Comparison of ENCODE assay signal across 19 cellular contexts in genomic region chr15:64343222-64343621, GRCh38. TPM values are rescaled to one million over a fixed set of nuclear protein-coding genes. Genes with fewer than 3 reads are reported as not detected.
DNase-seq lines count a peak whose midpoint lies in the region; ATAC-seq and TF ChIP-seq lines count a peak whose summit lies in the region.
"Had no signal": no experiment of that assay in that cellular context is flagged by ENCODE, and none has a peak within 500 bp of the region (broad histone marks: within the 10 kb centered on the region; RNA-seq: fewer than 3 reads in every experiment).

No MANE protein-coding gene starts in this region.

- intact Hi-C loops in CD4-positive, alpha-beta memory T cell (cut with micrococcal nuclease) = no loop called here
- intact Hi-C loops in dendritic cell treated with granulocyte-macrophage colony-stimulating factor and Interleukin-4, amounts not matched to agents 40 ng/mL and 50 ng/mL, for 4 days (cut with micrococcal nuclease) = no loop called here
- intact Hi-C loops in sciatic nerve (cut with DNase I) (no loop called here), tibial artery (cut with DNase I; ENCODE audit: low total_unique reads) (no loop called here)

- no peak overlapping the region for H3K27ac ChIP-seq in CD4-positive, alpha-beta memory T cell (ENCODE audit: low read depth, low read length)
- no peak overlapping the region for H3K27ac ChIP-seq in tibial artery
- H3K27ac ChIP-seq: BLaER1 treated with 17β-estradiol and CSF1 and Interleukin-3, amounts not matched to agents 10 nM and 100 nM; breast epithelium; dorsolateral prefrontal cortex; left ventricle myocardium inferior; PC-9; SJSA1 had no signal

- CTCF ChIA-PET in CD4-positive, alpha-beta memory T cell (lab: Charles Lee; ENCODE audit: partially characterized antibody) = no interaction called here

- H3K4me2 ChIP-seq in Loucy (ENCODE audit: low read depth, low read length, poor library complexity, severe bottlenecking) = peak overlapping the region; percentile 56
- H3K4me2 ChIP-seq: BLaER1 treated with 17β-estradiol and CSF1 and Interleukin-3, amounts not matched to agents 10 nM and 100 nM; PC-9 had no signal

- no peaks in the 10 kb centered on the region for H3K4me1 ChIP-seq in CD4-positive, alpha-beta memory T cell (ENCODE audit: insufficient read depth, low read length)
- H3K4me1 ChIP-seq in Loucy (ENCODE audit: insufficient read depth, low read length, poor library complexity, severe bottlenecking) (peaks cover 47% of the 10 kb centered on the region), tibial artery (no peaks in the 10 kb centered on the region)
- H3K4me1 ChIP-seq: BLaER1 treated with 17β-estradiol and CSF1 and Interleukin-3, amounts not matched to agents 10 nM and 100 nM; breast epithelium had no signal

- no peak for DNase-seq in CD4-positive, alpha-beta memory T cell
- DNase-seq in sciatic nerve (ENCODE audit: low spot score) (no peak), NCI-H2171 (lab: John Stamatoyannopoulos, UW) (no peak), tibial artery (no peak), T-helper 9 cell (no peak)
- DNase-seq: dorsolateral prefrontal cortex, GF-D8, left ventricle myocardium inferior, MG63, NCI-H1694, NCI-H226, PC-9 had no signal

- no peaks in the 10 kb centered on the region for H3F3A ChIP-seq in Loucy (ENCODE audit: low read depth)

- no peaks in the 10 kb centered on the region for H3K36me3 ChIP-seq in CD4-positive, alpha-beta memory T cell (ENCODE audit: insufficient read depth, low read length)
- H3K36me3 ChIP-seq in Loucy (ENCODE audit: insufficient read depth, low read length) (peaks cover 26% of the 10 kb centered on the region; the same call in 1 of the 2 replicates), tibial artery (peaks cover 0 to 13% (median 0%) of the 10 kb centered on the region in 3 donors)
- H3K36me3 ChIP-seq: breast epithelium had no signal

- H3K79me2 ChIP-seq in Loucy (ENCODE audit: insufficient read depth, low read length) = peaks cover 93% of the 10 kb centered on the region

- H2AFZ ChIP-seq in Loucy (ENCODE audit: low read length) = no peak overlapping the region
- H2AFZ ChIP-seq: PC-9 had no signal

- no peak overlapping the region for H3K4me3 ChIP-seq in CD4-positive, alpha-beta memory T cell (ENCODE audit: low read length in 2 of 2)
- H3K4me3 ChIP-seq in Loucy (ENCODE audit: low read length, poor library complexity, severe bottlenecking) (no peak overlapping the region), tibial artery (no peak overlapping the region)
- H3K4me3 ChIP-seq: BLaER1 treated with 17β-estradiol and CSF1 and Interleukin-3, amounts not matched to agents 10 nM and 100 nM; breast epithelium; dorsolateral prefrontal cortex; left ventricle myocardium inferior; MG63; PC-9; SJSA1 had no signal

- H3K4me1 Mint-ChIP-seq in CD4-positive, alpha-beta memory T cell = peaks cover 17 to 23% (median 21%) of the 10 kb centered on the region in 4 donors
- H3K4me1 Mint-ChIP-seq in dendritic cell treated with granulocyte-macrophage colony-stimulating factor and Interleukin-4, amounts not matched to agents 40 ng/mL and 50 ng/mL, for 4 days (ENCODE audit: low read depth) = peaks cover 6% of the 10 kb centered on the region

- no peaks in the 10 kb centered on the region for H3K9me3 Mint-ChIP-seq in CD4-positive, alpha-beta memory T cell
- no peaks in the 10 kb centered on the region for H3K9me3 Mint-ChIP-seq in dendritic cell treated with granulocyte-macrophage colony-stimulating factor and Interleukin-4, amounts not matched to agents 40 ng/mL and 50 ng/mL, for 4 days
- H3K9me3 Mint-ChIP-seq: activated T-helper 17 cell treated with anti-CD3 and anti-CD28 coated beads, Interleukin-2, amount 50 U/mL, for 72 hours had no signal

- H3K4me3 Mint-ChIP-seq in CD4-positive, alpha-beta memory T cell = no peak overlapping the region
- no peak overlapping the region for H3K4me3 Mint-ChIP-seq in dendritic cell treated with granulocyte-macrophage colony-stimulating factor and Interleukin-4, amounts not matched to agents 40 ng/mL and 50 ng/mL, for 4 days
- H3K4me3 Mint-ChIP-seq: activated T-helper 17 cell treated with anti-CD3 and anti-CD28 coated beads, Interleukin-2, amount 50 U/mL, for 72 hours had no signal

- no peaks in the 10 kb centered on the region for H3K9me3 ChIP-seq in CD4-positive, alpha-beta memory T cell (ENCODE audit: control insufficient read depth in 1 of 2, low read length in 2 of 2)
- H3K9me3 ChIP-seq in Loucy (ENCODE audit: insufficient read depth, low read depth, low read length) (no peaks in the 10 kb centered on the region), tibial artery (no peaks in the 10 kb centered on the region)
- H3K9me3 ChIP-seq: BLaER1 treated with 17β-estradiol and CSF1 and Interleukin-3, amounts not matched to agents 10 nM and 100 nM; breast epithelium; left ventricle myocardium inferior; MG63; SJSA1 had no signal

- no peaks in the 10 kb centered on the region for H3K27me3 Mint-ChIP-seq in CD4-positive, alpha-beta memory T cell
- H3K27me3 Mint-ChIP-seq in dendritic cell treated with granulocyte-macrophage colony-stimulating factor and Interleukin-4, amounts not matched to agents 40 ng/mL and 50 ng/mL, for 4 days = no peaks in the 10 kb centered on the region
- H3K27me3 Mint-ChIP-seq: activated T-helper 17 cell treated with anti-CD3 and anti-CD28 coated beads, Interleukin-2, amount 50 U/mL, for 72 hours had no signal

- peaks cover 17 to 37% of the 10 kb centered on the region in 2 donors for H3K36me3 Mint-ChIP-seq in CD4-positive, alpha-beta memory T cell
- peaks cover 50% of the 10 kb centered on the region for H3K36me3 Mint-ChIP-seq in dendritic cell treated with granulocyte-macrophage colony-stimulating factor and Interleukin-4, amounts not matched to agents 40 ng/mL and 50 ng/mL, for 4 days (ENCODE audit: low read depth)

- H3K9me2 ChIP-seq in Loucy (replicated peaks; ENCODE audit: low read depth, low read length) = no peaks in the 10 kb centered on the region

- POLR2A ChIA-PET in CD4-positive, alpha-beta memory T cell (lab: Charles Lee; ENCODE audit: partially characterized antibody) = no interaction called here

- TF ChIP-seq CTCF in Loucy (conservative IDR thresholded peaks at IDR 0.05; ENCODE audit: low read length) = no peak
- TF ChIP-seq CTCF in tibial artery (IDR thresholded peaks at IDR 0.05) = no peak

- H3K9ac ChIP-seq in Loucy (ENCODE audit: low read depth, low read length, poor library complexity, severe bottlenecking) = peak overlapping the region; percentile 24
- H3K9ac ChIP-seq: BLaER1 treated with 17β-estradiol and CSF1 and Interleukin-3, amounts not matched to agents 10 nM and 100 nM had no signal

- peaks cover 23% of the 10 kb centered on the region for H4K20me1 ChIP-seq in Loucy (ENCODE audit: insufficient read depth, low read length, poor library complexity, severe bottlenecking)

- H3K27ac Mint-ChIP-seq in CD4-positive, alpha-beta memory T cell = peak overlapping the region in 4 of 7 donors; percentile 37 to 73 (median 60)
- peak overlapping the region; percentile 19 for H3K27ac Mint-ChIP-seq in dendritic cell treated with granulocyte-macrophage colony-stimulating factor and Interleukin-4, amounts not matched to agents 40 ng/mL and 50 ng/mL, for 4 days
- H3K27ac Mint-ChIP-seq: activated T-helper 17 cell treated with anti-CD3 and anti-CD28 coated beads, Interleukin-2, amount 50 U/mL, for 72 hours had no signal

- peak; percentile 67 for ATAC-seq in sciatic nerve
- ATAC-seq: activated T-helper 17 cell treated with anti-CD3 and anti-CD28 coated beads, Interleukin-2, amount 50 U/mL, for 72 hours; HepG2 had no signal

- no peaks in the 10 kb centered on the region for H3K27me3 ChIP-seq in CD4-positive, alpha-beta memory T cell (ENCODE audit: insufficient read depth, low read length)
- no peaks in the 10 kb centered on the region for H3K27me3 ChIP-seq in Loucy (ENCODE audit: insufficient read depth, low read length, poor library complexity, severe bottlenecking)
- no peaks in the 10 kb centered on the region for H3K27me3 ChIP-seq in tibial artery
- H3K27me3 ChIP-seq: BLaER1 treated with 17β-estradiol and CSF1 and Interleukin-3, amounts not matched to agents 10 nM and 100 nM; breast epithelium; dorsolateral prefrontal cortex; MG63; SJSA1 had no signal

RNA-seq across cellular contexts. Expression of gene CSNK1G1, which starts 12.8 kb away (rescaled TPM):
- 10 to 100 TPM; 27.3 to 27.7 TPM for total RNA-seq in CD4-positive, alpha-beta memory T cell
- 10 to 100 TPM in 1 of 2 donors, 1 to 10 TPM in 1; 6.2 to 20.9 TPM for polyA plus RNA-seq in CD4-positive, alpha-beta memory T cell
- 24.0 TPM for total RNA-seq in sciatic nerve

RNA-seq across cellular contexts. Expression of gene PCLAF, which starts 38.0 kb away (rescaled TPM):
- total RNA-seq in CD4-positive, alpha-beta memory T cell = 1 to 10 TPM in 1 of 2 experiments, under 1 TPM in 1; 0.39 to 1.5 TPM
- polyA plus RNA-seq in CD4-positive, alpha-beta memory T cell = under 1 TPM in 1 of 2 donors, not detected in 1; 0.89 TPM
- total RNA-seq in sciatic nerve = not detected

RNA-seq across cellular contexts. Expression of gene TRIP4, which starts 44.4 kb away (rescaled TPM):
- total RNA-seq in CD4-positive, alpha-beta memory T cell = 10 to 100 TPM; 28.2 to 29.4 TPM
- 10 to 100 TPM; 29.5 to 37.1 TPM for polyA plus RNA-seq in CD4-positive, alpha-beta memory T cell
- 25.9 TPM for total RNA-seq in sciatic nerve
